In genomic region chr1:46413596-46413985, GRCh38 we compare ENCODE assay signal across 8 cellular contexts. TPM values are rescaled to one million over a fixed set of nuclear protein-coding genes. Genes with fewer than 3 reads are reported as not detected.
DNase-seq lines count a peak whose midpoint lies in the region; ATAC-seq and TF ChIP-seq lines count a peak whose summit lies in the region.

No MANE protein-coding gene starts in this region.

- DNase-seq in GM10248 (ENCODE audit: extremely low spot score), result peak; percentile 50
- peak; percentile 71 for DNase-seq in WERI-Rb-1
- DNase-seq in glutamatergic neuron, result peak; percentile 65
- DNase-seq in NCI-H510A (lab: John Stamatoyannopoulos, UW), result no peak
- DNase-seq in vagina (ENCODE audit: extremely low spot score in 2 of 2), result no peak
- no peak for DNase-seq in ecto neural progenitor cell (ENCODE audit: low spot score)

- H3K27ac Mint-ChIP-seq in glutamatergic neuron (ENCODE audit: unreplicated experiment), result no peak overlapping the region

- no peaks in the 10 kb centered on the region for H3K4me1 Mint-ChIP-seq in glutamatergic neuron (ENCODE audit: low read depth, unreplicated experiment)

- no peak overlapping the region for H3K4me3 Mint-ChIP-seq in glutamatergic neuron (ENCODE audit: unreplicated experiment)

- no peak for TF ChIP-seq POLR2A in vagina (IDR thresholded peaks at IDR 0.05)

- H3K9me3 ChIP-seq in WERI-Rb-1 (ENCODE audit: severe bottlenecking) (no peaks in the 10 kb centered on the region), vagina (no peaks in the 10 kb centered on the region)

- H3K27me3 ChIP-seq in WERI-Rb-1 (ENCODE audit: insufficient read depth, low read depth, severe bottlenecking) (no peaks in the 10 kb centered on the region), vagina (no peaks in the 10 kb centered on the region)

- no peak overlapping the region for H3K4me3 ChIP-seq in WERI-Rb-1 (ENCODE audit: low read depth, low read length)
- no peak overlapping the region for H3K4me3 ChIP-seq in vagina

- no peaks in the 10 kb centered on the region for H3K36me3 Mint-ChIP-seq in glutamatergic neuron (ENCODE audit: unreplicated experiment)

- H3K9me3 Mint-ChIP-seq in glutamatergic neuron (ENCODE audit: unreplicated experiment), result peaks cover 5% of the 10 kb centered on the region

- H3K36me3 ChIP-seq in WERI-Rb-1 (no peaks in the 10 kb centered on the region; the same call in 1 of the 2 replicates), vagina (peaks cover 0 to 5% of the 10 kb centered on the region in 2 donors)

- no peak overlapping the region for H3K27ac ChIP-seq in WERI-Rb-1
- no peak overlapping the region for H3K27ac ChIP-seq in vagina

- TF ChIP-seq CTCF in GM10248 (IDR thresholded peaks at IDR 0.05; ENCODE audit: control extremely low read depth, extremely low read depth, low read depth, missing control alignments), result no peak
- peak; percentile 63 for TF ChIP-seq CTCF in WERI-Rb-1 (IDR thresholded peaks at IDR 0.05; ENCODE audit: low read depth, low read length)
- TF ChIP-seq CTCF in glutamatergic neuron (IDR thresholded peaks at IDR 0.05; ENCODE audit: partially characterized antibody, unreplicated experiment), result peak; percentile 66
- no peak for TF ChIP-seq CTCF in vagina (IDR thresholded peaks at IDR 0.05)

- peaks cover 4% of the 10 kb centered on the region for H3K27me3 Mint-ChIP-seq in glutamatergic neuron (ENCODE audit: unreplicated experiment)

- CTCF ChIA-PET in GM10248 (lab: Yijun Ruan, JAX), result interaction anchor here (1.2 to 1.7 kb wide), 5 partner anchors 14 to 134 kb away, joined by 3 to 5 read pairs (median 4); no protein-coding TSS in a partner anchor

- ATAC-seq in HG02759 (IDR thresholded peaks at IDR 0.05; ENCODE audit: unreplicated experiment), result peak; percentile 71
- no peak for ATAC-seq in GM19035 (IDR thresholded peaks at IDR 0.05; ENCODE audit: unreplicated experiment)

- POLR2A ChIA-PET in GM10248 (lab: Yijun Ruan, JAX), result no interaction called here

- intact Hi-C loops in vagina (cut with DNase I), result no loop called here

- H3K4me1 ChIP-seq in vagina, result no peaks in the 10 kb centered on the region

RNA-seq across cellular contexts. Expression of gene FAAH, which starts 19.5 kb away (rescaled TPM):
- total RNA-seq in glutamatergic neuron (ENCODE audit: unreplicated experiment), result 1.7 TPM
- 38.1 TPM for total RNA-seq in vagina

Comparison
In these comparisons a context has a peak if more than half of its experiments do, and no peak if none do; other contexts are left out.
1. DNase-seq: peak in GM10248 (single experiment), WERI-Rb-1 (single experiment) and glutamatergic neuron (single experiment); none in NCI-H510A (single experiment), vagina (0 of 2) and ecto neural progenitor cell (single experiment).
2. CTCF ChIP-seq: peak in WERI-Rb-1 (single experiment) and glutamatergic neuron (single experiment); none in GM10248 (single experiment) and vagina (0 of 3).
3. RNA of gene FAAH, which starts 19.5 kb away (total RNA-seq): 38.1 TPM in vagina (single experiment); 1.7 TPM in glutamatergic neuron (single experiment); every median in the first group is over 10 times any median in the second.